In genomic region chr12:128811806-128812205, GRCh38 we compare ENCODE assay signal across 17 cellular contexts. TPM values are rescaled to one million over a fixed set of nuclear protein-coding genes. Genes with fewer than 3 reads are reported as not detected.
DNase-seq lines count a peak whose midpoint lies in the region; ATAC-seq and TF ChIP-seq lines count a peak whose summit lies in the region.
"Had no signal": no experiment of that assay in that cellular context is flagged by ENCODE, and none has a peak within 500 bp of the region (broad histone marks: within the 10 kb centered on the region; RNA-seq: fewer than 3 reads in every experiment).

No MANE protein-coding gene starts in this region.

- CTCF ChIA-PET in activated CD4-positive, alpha-beta T cell treated with anti-CD3 and anti-CD28 coated beads, Interleukin-2, amount 10 ng/mL, durations not matched to agents 7 days and 5 days (lab: Charles Lee), result no interaction called here
- CTCF ChIA-PET in activated CD8-positive, alpha-beta T cell treated with anti-CD3 and anti-CD28 coated beads for 36 hours (lab: Charles Lee), result interaction anchor here (1.4 kb wide), 1 partner anchor 10 kb away, joined by 3 read pairs; no protein-coding TSS in a partner anchor

- H3K36me3 Mint-ChIP-seq in activated CD4-positive, alpha-beta T cell treated with anti-CD3 and anti-CD28 coated beads, Interleukin-2, amount 10 ng/mL, durations not matched to agents 7 days and 5 days (ENCODE audit: low read depth), result peaks cover 47% of the 10 kb centered on the region
- H3K36me3 Mint-ChIP-seq in activated CD8-positive, alpha-beta T cell treated with anti-CD3 and anti-CD28 coated beads for 36 hours (ENCODE audit: low read depth), result peaks cover 41% of the 10 kb centered on the region

- H3K4me3 ChIP-seq in gastrocnemius medialis, result no peak overlapping the region
- H3K4me3 ChIP-seq: skin epidermis had no signal

- peaks cover 0 to 17% of the 10 kb centered on the region in 2 donors for H3K36me3 ChIP-seq in gastrocnemius medialis

- no peak for TF ChIP-seq CTCF in activated CD8-positive, alpha-beta T cell treated with anti-CD3 and anti-CD28 coated beads for 36 hours (IDR thresholded peaks at IDR 0.05)
- no peak for TF ChIP-seq CTCF in gastrocnemius medialis (IDR thresholded peaks at IDR 0.05 in 4 of 5, conservative IDR thresholded peaks at IDR 0.05 in 1 of 5)

- peak overlapping the region; percentile 44 for H3K4me3 Mint-ChIP-seq in activated CD4-positive, alpha-beta T cell treated with anti-CD3 and anti-CD28 coated beads, Interleukin-2, amount 10 ng/mL, durations not matched to agents 7 days and 5 days
- H3K4me3 Mint-ChIP-seq in activated CD8-positive, alpha-beta T cell treated with anti-CD3 and anti-CD28 coated beads for 36 hours, result no peak overlapping the region
- H3K4me3 Mint-ChIP-seq: type B pancreatic cell had no signal

- peak overlapping the region; percentile 86 to 98 (median 96) for H3K27ac ChIP-seq in gastrocnemius medialis
- H3K27ac ChIP-seq: brain microvascular endothelial cell had no signal

- TF ChIP-seq POLR2A in gastrocnemius medialis (IDR thresholded peaks at IDR 0.05), result peak; percentile 32 to 46

- no peaks in the 10 kb centered on the region for H3K27me3 Mint-ChIP-seq in activated CD4-positive, alpha-beta T cell treated with anti-CD3 and anti-CD28 coated beads, Interleukin-2, amount 10 ng/mL, durations not matched to agents 7 days and 5 days
- H3K27me3 Mint-ChIP-seq in activated CD8-positive, alpha-beta T cell treated with anti-CD3 and anti-CD28 coated beads for 36 hours, result no peaks in the 10 kb centered on the region
- H3K27me3 Mint-ChIP-seq: naive B cell, type B pancreatic cell had no signal

- in situ Hi-C loops in gastrocnemius medialis (cut with MboI; ENCODE audit: low sequenced_read_pairs in 4 of 4), result no loop called here

- no peaks in the 10 kb centered on the region for H3K9me3 Mint-ChIP-seq in activated CD4-positive, alpha-beta T cell treated with anti-CD3 and anti-CD28 coated beads, Interleukin-2, amount 10 ng/mL, durations not matched to agents 7 days and 5 days
- H3K9me3 Mint-ChIP-seq in activated CD8-positive, alpha-beta T cell treated with anti-CD3 and anti-CD28 coated beads for 36 hours, result no peaks in the 10 kb centered on the region
- H3K9me3 Mint-ChIP-seq: naive B cell, type B pancreatic cell had no signal

- ATAC-seq in GM21723 (IDR thresholded peaks at IDR 0.05; ENCODE audit: unreplicated experiment), result peak; percentile 33
- ATAC-seq in activated CD8-positive, alpha-beta T cell treated with anti-CD3 and anti-CD28 coated beads for 36 hours, result no peak
- peak; percentile 11 to 29 for ATAC-seq in gastrocnemius medialis
- ATAC-seq in HG03457 (IDR thresholded peaks at IDR 0.05; ENCODE audit: unreplicated experiment), result no peak

- no peaks in the 10 kb centered on the region for H3K27me3 ChIP-seq in gastrocnemius medialis
- H3K27me3 ChIP-seq: brain microvascular endothelial cell had no signal

- peak overlapping the region; percentile 55 for H3K27ac Mint-ChIP-seq in activated CD4-positive, alpha-beta T cell treated with anti-CD3 and anti-CD28 coated beads, Interleukin-2, amount 10 ng/mL, durations not matched to agents 7 days and 5 days
- H3K27ac Mint-ChIP-seq in activated CD8-positive, alpha-beta T cell treated with anti-CD3 and anti-CD28 coated beads for 36 hours, result peak overlapping the region; percentile 49
- H3K27ac Mint-ChIP-seq: type B pancreatic cell had no signal

- H3K4me1 Mint-ChIP-seq in activated CD4-positive, alpha-beta T cell treated with anti-CD3 and anti-CD28 coated beads, Interleukin-2, amount 10 ng/mL, durations not matched to agents 7 days and 5 days, result peaks cover 36% of the 10 kb centered on the region
- H3K4me1 Mint-ChIP-seq in activated CD8-positive, alpha-beta T cell treated with anti-CD3 and anti-CD28 coated beads for 36 hours (ENCODE audit: low read depth), result peaks cover 40% of the 10 kb centered on the region

- intact Hi-C loops in activated CD8-positive, alpha-beta T cell treated with anti-CD3 and anti-CD28 coated beads for 36 hours (cut with micrococcal nuclease), result no loop called here
- intact Hi-C loops in gastrocnemius medialis (cut with DNase I; ENCODE audit: low total_unique reads), result no loop called here

- H3K4me1 ChIP-seq in gastrocnemius medialis, result peaks cover 82 to 89% of the 10 kb centered on the region in 2 donors

- no peak for DNase-seq in activated CD4-positive, alpha-beta T cell treated with anti-CD3 and anti-CD28 coated beads, Interleukin-2, amount 10 ng/mL, durations not matched to agents 7 days and 5 days
- no peak for DNase-seq in activated CD4-positive, alpha-beta T cell treated with anti-CD3 and anti-CD28 coated beads, Interleukin-2, amount 50 U/mL, for 48 hours
- DNase-seq in activated CD8-positive, alpha-beta T cell treated with anti-CD3 and anti-CD28 coated beads for 36 hours, result no peak
- DNase-seq in gastrocnemius medialis (peak; percentile 65 to 82), NCI-H748 (lab: John Stamatoyannopoulos, UW; ENCODE audit: unreplicated experiment) (no peak)
- no peak for DNase-seq in activated effector memory CD4-positive, alpha-beta T cell treated with Interleukin-2 at 50 U/mL for 16 hours
- DNase-seq: brain microvascular endothelial cell, DMS 273 treated with DMSO at 0.1 percent for 48 hours, naive B cell, NCI-H446 treated with DMSO at 0.1 percent for 48 hours had no signal

- H3K9me3 ChIP-seq in gastrocnemius medialis, result no peaks in the 10 kb centered on the region

- POLR2A ChIA-PET in activated CD4-positive, alpha-beta T cell treated with anti-CD3 and anti-CD28 coated beads, Interleukin-2, amount 10 ng/mL, durations not matched to agents 7 days and 5 days (lab: Charles Lee), result no interaction called here
- POLR2A ChIA-PET in activated CD8-positive, alpha-beta T cell treated with anti-CD3 and anti-CD28 coated beads for 36 hours (lab: Charles Lee), result no interaction called here

RNA-seq across cellular contexts. Expression of gene SLC15A4, which starts 12.0 kb away (rescaled TPM):
- 10 to 100 TPM; 24.9 to 28.4 TPM for total RNA-seq in activated CD4-positive, alpha-beta T cell treated with anti-CD3 and anti-CD28 coated beads, Interleukin-2, amount 10 ng/mL, durations not matched to agents 7 days and 5 days
- 10 to 100 TPM; 26.4 to 26.8 TPM for total RNA-seq in activated CD8-positive, alpha-beta T cell treated with anti-CD3 and anti-CD28 coated beads for 36 hours
- 100 to 1,000 TPM in 1 of 4 donors, 10 to 100 TPM in 3; 59.8 to 122 (median 79.1) TPM for total RNA-seq in gastrocnemius medialis

RNA-seq across cellular contexts. Expression of gene GLT1D1, which starts 41.5 kb away (rescaled TPM):
- total RNA-seq in activated CD4-positive, alpha-beta T cell treated with anti-CD3 and anti-CD28 coated beads, Interleukin-2, amount 10 ng/mL, durations not matched to agents 7 days and 5 days, result under 1 TPM in 1 of 2 experiments, not detected in 1; 0.10 TPM
- under 1 TPM; 0.32 to 0.49 TPM for total RNA-seq in activated CD8-positive, alpha-beta T cell treated with anti-CD3 and anti-CD28 coated beads for 36 hours
- total RNA-seq in gastrocnemius medialis, result 1 to 10 TPM; 1.0 to 4.9 (median 3.0) TPM
- total RNA-seq: A673, glomerular endothelial cell, H4 had no signal

Comparison
In these comparisons a context has a peak if more than half of its experiments do, and no peak if none do; other contexts are left out.
1. DNase-seq: peak in gastrocnemius medialis (2 of 2); none in activated CD4-positive, alpha-beta T cell treated with anti-CD3 and anti-CD28 coated beads, Interleukin-2, amount 10 ng/mL, durations not matched to agents 7 days and 5 days (single experiment), activated CD4-positive, alpha-beta T cell treated with anti-CD3 and anti-CD28 coated beads, Interleukin-2, amount 50 U/mL, for 48 hours (0 of 2), activated CD8-positive, alpha-beta T cell treated with anti-CD3 and anti-CD28 coated beads for 36 hours (single experiment), activated effector memory CD4-positive, alpha-beta T cell treated with Interleukin-2 at 50 U/mL for 16 hours (single experiment) and NCI-H748 (single experiment).
2. ATAC-seq: peak in GM21723 (single experiment) and gastrocnemius medialis (2 of 2); none in activated CD8-positive, alpha-beta T cell treated with anti-CD3 and anti-CD28 coated beads for 36 hours (single experiment) and HG03457 (single experiment).